Comparison of ENCODE assay signal across 8 cellular contexts in the genomic region with DNA sequence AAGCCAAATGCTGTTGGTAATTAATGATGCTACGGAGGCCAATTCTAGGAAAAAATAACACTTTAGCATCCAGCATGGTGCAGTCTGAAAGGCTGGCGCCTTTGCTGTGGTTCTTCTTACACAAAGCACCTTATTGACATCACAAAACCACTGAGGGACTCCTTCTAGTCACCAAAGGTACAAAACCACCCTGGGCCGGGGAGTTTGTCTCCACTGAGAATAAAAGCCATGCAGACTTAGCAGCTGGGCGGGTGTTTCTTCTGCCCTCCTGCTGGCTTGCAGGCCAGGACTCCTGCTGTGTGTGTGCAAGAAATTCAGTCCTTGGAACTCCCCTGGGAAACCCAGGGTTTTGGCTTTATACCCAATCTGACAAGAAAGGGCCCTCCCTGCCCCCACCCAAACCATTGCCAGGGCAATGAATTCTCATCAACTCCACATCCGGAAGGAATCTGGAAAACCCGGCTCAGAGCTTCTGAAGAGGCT.
A peak's percentile ranks its signal among the peaks of the same experiment; 100 is the strongest.
DNase-seq lines count a peak whose midpoint lies in the region; ATAC-seq and TF ChIP-seq lines count a peak whose summit lies in the region.

No MANE protein-coding gene starts in this region.

- intact Hi-C loops in body of pancreas (cut with DNase I) = no loop called here

- peaks cover 32% of the 10 kb centered on the region for H3K36me3 Mint-ChIP-seq in HFFc6 (ENCODE audit: low read depth)

- peaks cover 81% of the 10 kb centered on the region for H3K4me1 ChIP-seq in body of pancreas

- no peak overlapping the region for H3K4me3 Mint-ChIP-seq in HFFc6

- TF ChIP-seq CTCF in 22Rv1 (IDR thresholded peaks at IDR 0.05) (no peak), HFFc6 (IDR thresholded peaks at IDR 0.05) (no peak), body of pancreas (IDR thresholded peaks at IDR 0.05) (no peak)

- no peak for DNase-seq in HFFc6
- peak; percentile 79 to 88 (median 84) for DNase-seq in body of pancreas
- peak; percentile 57 to 88 for DNase-seq in lung microvascular endothelial cell (ENCODE audit: low read depth in 2 of 2)
- DNase-seq in stimulated activated CD4-positive, alpha-beta T cell treated with anti-CD3 and anti-CD28 coated beads, Interleukin-4, amount 100 ng/mL, for 24 hours = no peak
- DNase-seq in NK-92 treated with Interleukin-12 subunit alpha and Interleukin-12 subunit beta, amount 100 ng/mL, for 24 hours (lab: John Stamatoyannopoulos, UW) = no peak

- H3K27ac Mint-ChIP-seq in HFFc6 = peak overlapping the region; percentile 34; the same call in 1 of the 2 replicates

- H3K36me3 ChIP-seq in body of pancreas (replicated peaks in 1 of 2; ENCODE audit: insufficient read depth in 1 of 2, low read depth in 2 of 2) = no peaks in the 10 kb centered on the region

- H3K9me3 Mint-ChIP-seq in HFFc6 = no peaks in the 10 kb centered on the region

- H3K4me3 ChIP-seq in body of pancreas = no peak overlapping the region

- H3K4me1 Mint-ChIP-seq in HFFc6 (ENCODE audit: low read depth) = peaks cover 4% of the 10 kb centered on the region

- peaks cover 6% of the 10 kb centered on the region for H3K27me3 Mint-ChIP-seq in HFFc6 (ENCODE audit: insufficient read depth)

- no peak for TF ChIP-seq POLR2A in body of pancreas (IDR thresholded peaks at IDR 0.05)

- H3K27me3 ChIP-seq in body of pancreas = no peaks in the 10 kb centered on the region

- 23 to 24% methylated on average over 6 of the region's 6 CpGs for whole genome bisulfite sequencing in body of pancreas, 2 donors

- H3K27ac ChIP-seq in 22Rv1 = peak overlapping the region; percentile 3; the same call in 1 of the 2 replicates
- peak overlapping the region; percentile 42 to 71 (median 54) for H3K27ac ChIP-seq in body of pancreas

- H3K9me3 ChIP-seq in body of pancreas = no peaks in the 10 kb centered on the region

- ATAC-seq in body of pancreas (peak; percentile 65), GM19023 (IDR thresholded peaks at IDR 0.05; ENCODE audit: unreplicated experiment) (no peak), HG03342 (IDR thresholded peaks at IDR 0.05; ENCODE audit: unreplicated experiment) (no peak)

Comparison
In these comparisons a context has a peak if more than half of its experiments do, and no peak if none do; other contexts are left out.
1. DNase-seq: peak in body of pancreas (4 of 4) and lung microvascular endothelial cell (2 of 2); none in HFFc6 (single experiment), stimulated activated CD4-positive, alpha-beta T cell treated with anti-CD3 and anti-CD28 coated beads, Interleukin-4, amount 100 ng/mL, for 24 hours (single experiment) and NK-92 treated with Interleukin-12 subunit alpha and Interleukin-12 subunit beta, amount 100 ng/mL, for 24 hours (single experiment).